Comparison of ENCODE assay signal across 11 cellular contexts in the genomic region with DNA sequence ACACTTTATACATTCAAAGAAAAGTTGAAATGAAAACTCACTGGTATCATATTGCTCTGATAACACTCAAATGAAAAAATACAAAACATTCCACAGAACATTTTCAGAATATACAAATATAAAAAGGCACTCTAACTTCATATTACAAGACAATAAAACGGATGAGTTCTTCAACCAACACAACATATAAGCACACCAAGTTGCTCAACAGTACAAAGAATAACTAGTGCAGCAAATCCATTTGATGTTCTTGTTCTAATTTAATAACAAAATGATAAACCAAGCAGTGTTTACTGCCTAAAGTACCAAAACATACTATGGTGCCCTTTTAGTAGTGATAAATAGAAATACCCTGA.
DNase-seq lines count a peak whose midpoint lies in the region; ATAC-seq, FAIRE-seq and TF ChIP-seq lines count a peak whose summit lies in the region.
"Had no signal": no experiment of that assay in that cellular context is flagged by ENCODE, and none has a peak within 500 bp of the region (broad histone marks: within the 10 kb centered on the region; RNA-seq: fewer than 3 reads in every experiment).

No MANE protein-coding gene starts in this region.

- BruUV-seq in OCI-LY7 (replicated peaks; lab: Mats Ljungman, UMichigan) = no TSS peak

- H3K9ac ChIP-seq in BLaER1 (no peak overlapping the region), astrocyte (ENCODE audit: low read length) (peak overlapping the region; percentile 82)

- H3K4me1 ChIP-seq in BLaER1 (peaks cover 33% of the 10 kb centered on the region), astrocyte (ENCODE audit: insufficient read depth, low read length) (peaks cover 17% of the 10 kb centered on the region), OCI-LY7 (ENCODE audit: insufficient read depth, low read length, poor library complexity, severe bottlenecking) (peaks cover 4% of the 10 kb centered on the region)
- H3K4me1 ChIP-seq: prostate gland had no signal

- H3K9me3 ChIP-seq in BLaER1 (no peaks in the 10 kb centered on the region), astrocyte (ENCODE audit: insufficient read depth, low read depth, low read length) (no peaks in the 10 kb centered on the region), OCI-LY7 (ENCODE audit: low read length) (no peaks in the 10 kb centered on the region)
- H3K9me3 ChIP-seq: prostate gland had no signal

- no peak for FAIRE-seq in astrocyte (lab: Jason Lieb, UNC)

- H2AFZ ChIP-seq in astrocyte (ENCODE audit: low read depth, low read length) = peak overlapping the region; percentile 1
- no peak overlapping the region for H2AFZ ChIP-seq in OCI-LY7 (ENCODE audit: low read length)
- H2AFZ ChIP-seq: GM23338 had no signal

- H3K27ac Mint-ChIP-seq in astrocyte (ENCODE audit: unreplicated experiment) (peak overlapping the region; percentile 95), natural killer cell (peak overlapping the region; percentile 84 to 88)

- H3K4me3 Mint-ChIP-seq in astrocyte (ENCODE audit: unreplicated experiment) (peak overlapping the region; percentile 77), natural killer cell (no peak overlapping the region)
- H3K4me3 Mint-ChIP-seq: GM23338, IgD-negative memory B cell had no signal

- CTCF ChIA-PET in OCI-LY7 (lab: Charles Lee; ENCODE audit: unreplicated experiment) (no interaction called here), GM10248 (lab: Yijun Ruan, JAX) (no interaction called here)

- POLR2A ChIA-PET in OCI-LY7 (lab: Charles Lee) (no interaction called here), GM10248 (lab: Yijun Ruan, JAX) (no interaction called here)

- H3K4me3 ChIP-seq in BLaER1 (no peak overlapping the region), astrocyte (ENCODE audit: insufficient read depth, low read depth, low read length) (peak overlapping the region; percentile 37), OCI-LY7 (ENCODE audit: low read depth, low read length, poor library complexity, severe bottlenecking) (no peak overlapping the region)
- H3K4me3 ChIP-seq: GM23338, prostate gland had no signal

- ATAC-seq in natural killer cell (no peak), HG02610 (IDR thresholded peaks at IDR 0.05; ENCODE audit: unreplicated experiment) (no peak)
- ATAC-seq: GM23338 had no signal

- H3K79me2 ChIP-seq in astrocyte (ENCODE audit: insufficient read depth, low read length) = no peaks in the 10 kb centered on the region
- H3K79me2 ChIP-seq in OCI-LY7 (ENCODE audit: insufficient read depth, low read depth, low read length) = no peaks in the 10 kb centered on the region

- H3K9me3 Mint-ChIP-seq in astrocyte (ENCODE audit: unreplicated experiment) (no peaks in the 10 kb centered on the region), natural killer cell (no peaks in the 10 kb centered on the region)
- H3K9me3 Mint-ChIP-seq: GM23338 had no signal

- H3K4me2 ChIP-seq in BLaER1 (peak overlapping the region; percentile 63), astrocyte (ENCODE audit: low read length) (peak overlapping the region; percentile 79), OCI-LY7 (ENCODE audit: low read length) (no peak overlapping the region)
- H3K4me2 ChIP-seq: GM23338 had no signal

- H3K27ac ChIP-seq in BLaER1 (peak overlapping the region; percentile 70; the same call in 1 of the 2 replicates), astrocyte (ENCODE audit: low read depth, low read length) (peak overlapping the region; percentile 95), OCI-LY7 (ENCODE audit: low read depth, low read length, poor library complexity, severe bottlenecking) (no peak overlapping the region)
- H3K27ac ChIP-seq: prostate gland had no signal

- intact Hi-C loops in natural killer cell (cut with micrococcal nuclease) = no loop called here
- intact Hi-C loops in OCI-LY7 (cut with micrococcal nuclease; ENCODE audit: unreplicated experiment) = no loop called here

- DNase-seq in Kasumi-1 (lab: John Stamatoyannopoulos, UW) (peak; percentile 55 to 57), astrocyte (ENCODE audit: low read depth) (peak; percentile 14), natural killer cell (no peak), OCI-LY7 (ENCODE audit: low spot score) (no peak), GM10248 (ENCODE audit: extremely low spot score) (no peak), 8988T (no peak)

- H3K27me3 Mint-ChIP-seq in astrocyte (ENCODE audit: low read depth, unreplicated experiment) (no peaks in the 10 kb centered on the region), natural killer cell (ENCODE audit: low read depth in 2 of 2) (no peaks in the 10 kb centered on the region)
- H3K27me3 Mint-ChIP-seq: IgD-negative memory B cell had no signal

- H3K36me3 Mint-ChIP-seq in astrocyte (ENCODE audit: low read depth, unreplicated experiment) = no peaks in the 10 kb centered on the region
- H3K36me3 Mint-ChIP-seq in natural killer cell = peaks cover 10% of the 10 kb centered on the region

- no peaks in the 10 kb centered on the region for H3K9me2 ChIP-seq in OCI-LY7 (ENCODE audit: insufficient read depth, low read length)

- no peaks in the 10 kb centered on the region for H3K36me3 ChIP-seq in BLaER1
- H3K36me3 ChIP-seq in astrocyte (ENCODE audit: insufficient read depth, low read length) = no peaks in the 10 kb centered on the region
- H3K36me3 ChIP-seq in OCI-LY7 (ENCODE audit: insufficient read depth, low read length) = peaks cover 5% of the 10 kb centered on the region; the same call in 1 of the 2 replicates
- H3K36me3 ChIP-seq: prostate gland had no signal

- peaks cover 26% of the 10 kb centered on the region for H3K4me1 Mint-ChIP-seq in astrocyte (ENCODE audit: low read depth, unreplicated experiment)
- peaks cover 33 to 42% of the 10 kb centered on the region in 2 donors for H3K4me1 Mint-ChIP-seq in natural killer cell

- H3K27me3 ChIP-seq in BLaER1 (no peaks in the 10 kb centered on the region), astrocyte (ENCODE audit: insufficient read depth, low read length) (no peaks in the 10 kb centered on the region)

- H4K20me1 ChIP-seq in BLaER1 (no peaks in the 10 kb centered on the region), astrocyte (ENCODE audit: insufficient read depth, low read length) (no peaks in the 10 kb centered on the region), OCI-LY7 (ENCODE audit: insufficient read depth, low read length) (no peaks in the 10 kb centered on the region)

- TF ChIP-seq CTCF in astrocyte (IDR thresholded peaks at IDR 0.05; ENCODE audit: insufficient read depth, low read depth, low read length) (no peak), natural killer cell (IDR thresholded peaks at IDR 0.05) (no peak), OCI-LY7 (conservative IDR thresholded peaks at IDR 0.05; ENCODE audit: low read length) (no peak), GM10248 (IDR thresholded peaks at IDR 0.05; ENCODE audit: control extremely low read depth, extremely low read depth, low read depth, missing control alignments) (no peak)

Comparison
In these comparisons a context has a peak if more than half of its experiments do, and no peak if none do; other contexts are left out.
1. DNase-seq: peak in Kasumi-1 (2 of 2) and astrocyte (single experiment); none in natural killer cell (single experiment), OCI-LY7 (single experiment), GM10248 (single experiment) and 8988T (single experiment).